ENCODE assay signal across 1 cellular context in genomic region chrX:46836701-46837542, GRCh38.
TF ChIP-seq lines count a peak whose summit lies in the region.

TSS of gene RP2 (plus strand) at chrX:46837043. CDS start at chrX:46837101, 58 bp downstream.

TF ChIP-seq in HepG2, 621 proteins besides CTCF, POLR2A, EP300 and RAD21 (continued from another document):
- no peak for TF ChIP-seq ZNF503 (CRISPR knock-in tag; IDR thresholded peaks at IDR 0.05)
- no peak for TF ChIP-seq BHLHE40 (IDR thresholded peaks at IDR 0.05; ENCODE audit: low read length)
- no peak for TF ChIP-seq EED (CRISPR knock-in tag; IDR thresholded peaks at IDR 0.05)
- no peak for TF ChIP-seq KAT2B (IDR thresholded peaks at IDR 0.05; ENCODE audit: borderline replicate concordance, low read depth, low read length)
- TF ChIP-seq ZNF292 (CRISPR knock-in tag; IDR thresholded peaks at IDR 0.05; ENCODE audit: borderline replicate concordance, low read depth), result no peak
- no peak for TF ChIP-seq NFE2 (CRISPR knock-in tag; IDR thresholded peaks at IDR 0.05)
- no peak for TF ChIP-seq JUND (CRISPR knock-in tag; IDR thresholded peaks at IDR 0.05)
- TF ChIP-seq SP4 (CRISPR knock-in tag; IDR thresholded peaks at IDR 0.05), result 0 out of 2 replicates have a peak, but pooled peaks have one; percentile 73
- TF ChIP-seq AKAP8 (CRISPR knock-in tag; IDR thresholded peaks at IDR 0.05), result no peak
- no peak for TF ChIP-seq ZNF572 (CRISPR knock-in tag; IDR thresholded peaks at IDR 0.05)
- TF ChIP-seq AFF4 (CRISPR knock-in tag; IDR thresholded peaks at IDR 0.05), result no peak
- TF ChIP-seq RERE (CRISPR knock-in tag; IDR thresholded peaks at IDR 0.05; ENCODE audit: low read depth), result no peak
- TF ChIP-seq SAFB2 (CRISPR knock-in tag; IDR thresholded peaks at IDR 0.05; ENCODE audit: borderline replicate concordance, low read depth), result no peak
- no peak for TF ChIP-seq SNAPC5 (CRISPR knock-in tag; IDR thresholded peaks at IDR 0.05; ENCODE audit: borderline replicate concordance)
- TF ChIP-seq MYPOP (CRISPR knock-in tag; IDR thresholded peaks at IDR 0.05), result no peak
- TF ChIP-seq SAP130 (CRISPR knock-in tag; IDR thresholded peaks at IDR 0.05; ENCODE audit: low read depth), result peak; percentile 76
- no peak for TF ChIP-seq ZXDC (CRISPR knock-in tag; IDR thresholded peaks at IDR 0.05)
- TF ChIP-seq HNRNPUL1 (IDR thresholded peaks at IDR 0.05; ENCODE audit: low read depth, low read length), result no peak
- TF ChIP-seq ZKSCAN5 (CRISPR knock-in tag; IDR thresholded peaks at IDR 0.05), result no peak
- no peak for TF ChIP-seq MTA3 (CRISPR knock-in tag; IDR thresholded peaks at IDR 0.05)
- no peak for TF ChIP-seq ZNF205 (CRISPR knock-in tag; IDR thresholded peaks at IDR 0.05)
- TF ChIP-seq ISX (CRISPR knock-in tag; conservative IDR thresholded peaks at IDR 0.05), result no peak
TF ChIP-seq in HepG2: peak in this region for 123.
